ENCODE assay signal across 8 cellular contexts in the genomic region with DNA sequence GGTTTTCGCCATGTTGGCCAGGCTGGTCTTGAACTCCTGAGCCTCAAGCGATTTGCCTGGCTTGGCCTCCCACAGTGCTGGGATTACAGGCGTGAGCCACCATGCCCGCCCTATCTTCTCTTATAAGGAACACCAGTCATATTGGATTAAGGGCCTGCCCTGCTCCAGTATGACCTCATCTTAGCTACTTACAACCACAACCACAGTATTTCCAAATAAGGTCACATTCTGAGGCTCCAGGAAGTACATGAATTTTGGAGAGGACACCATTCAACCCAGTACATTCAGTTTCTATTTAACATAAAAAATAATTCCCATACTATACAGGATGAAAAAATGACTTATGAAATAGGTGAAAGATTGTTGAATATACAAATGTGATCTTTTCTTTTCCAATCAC. TPM values are rescaled to one million over a fixed set of nuclear protein-coding genes. Genes with fewer than 3 reads are reported as not detected.
DNase-seq lines count a peak whose midpoint lies in the region; ATAC-seq, FAIRE-seq and TF ChIP-seq lines count a peak whose summit lies in the region.
"Not testable (repeated sequence)": the region's sequence is repeated elsewhere in the genome, so short reads cannot be mapped to it uniquely, and the experiment has no call there.

No MANE protein-coding gene starts in this region.

- FAIRE-seq in islet of Langerhans (lab: Jason Lieb, UNC), result peak; percentile 9

- not testable (repeated sequence) for H3K27me3 ChIP-seq in upper lobe of right lung

- H3K27ac ChIP-seq in upper lobe of right lung, result not testable (repeated sequence)

- not testable (repeated sequence) for H3K4me3 Mint-ChIP-seq in activated T-helper 2 cell treated with anti-CD3 and anti-CD28 coated beads, Interferon-gamma antibody, Interleukin-2, Interleukin-4, amounts not matched to agents 10 μg/mL and 5 μg/mL and 100 μg/mL, durations not matched to agents 14 hours and 24 hours and 36 hours (ENCODE audit: low read depth)

- H3K4me1 Mint-ChIP-seq in activated T-helper 2 cell treated with anti-CD3 and anti-CD28 coated beads, Interferon-gamma antibody, Interleukin-2, Interleukin-4, amounts not matched to agents 10 μg/mL and 5 μg/mL and 100 μg/mL, durations not matched to agents 14 hours and 24 hours and 36 hours (ENCODE audit: low read depth), result peaks cover 13% of the 10 kb centered on the region

- peaks cover 70% of the 10 kb centered on the region for H3K36me3 Mint-ChIP-seq in activated T-helper 2 cell treated with anti-CD3 and anti-CD28 coated beads, Interferon-gamma antibody, Interleukin-2, Interleukin-4, amounts not matched to agents 10 μg/mL and 5 μg/mL and 100 μg/mL, durations not matched to agents 14 hours and 24 hours and 36 hours (ENCODE audit: low read depth)

- peak; percentile 79 for ATAC-seq in GM18498 (IDR thresholded peaks at IDR 0.05; ENCODE audit: unreplicated experiment)
- peak; percentile 88 for ATAC-seq in GM19452 (IDR thresholded peaks at IDR 0.05; ENCODE audit: unreplicated experiment)
- peak; percentile 95 for ATAC-seq in HG02610 (IDR thresholded peaks at IDR 0.05; ENCODE audit: unreplicated experiment)
- peak; percentile 85 for ATAC-seq in HG03354 (IDR thresholded peaks at IDR 0.05; ENCODE audit: poor library complexity, severe bottlenecking, unreplicated experiment)
- ATAC-seq in upper lobe of right lung, result peak; percentile 90

- intact Hi-C loops in activated T-helper 2 cell treated with anti-CD3 and anti-CD28 coated beads, Interferon-gamma antibody, Interleukin-2, Interleukin-4, amounts not matched to agents 10 μg/mL and 5 μg/mL and 100 μg/mL, durations not matched to agents 14 hours and 24 hours and 36 hours (cut with micrococcal nuclease); upper lobe of right lung (cut with DNase I): not testable (repeated sequence)

- peaks cover 29% of the 10 kb centered on the region for H3K36me3 ChIP-seq in upper lobe of right lung

- H3K4me3 ChIP-seq in upper lobe of right lung, result not testable (repeated sequence)

- not testable (repeated sequence) for H3K9me3 ChIP-seq in upper lobe of right lung

- H3K27ac Mint-ChIP-seq in activated T-helper 2 cell treated with anti-CD3 and anti-CD28 coated beads, Interferon-gamma antibody, Interleukin-2, Interleukin-4, amounts not matched to agents 10 μg/mL and 5 μg/mL and 100 μg/mL, durations not matched to agents 14 hours and 24 hours and 36 hours, result peak overlapping the region; percentile 46

- H3K9me3 Mint-ChIP-seq in activated T-helper 2 cell treated with anti-CD3 and anti-CD28 coated beads, Interferon-gamma antibody, Interleukin-2, Interleukin-4, amounts not matched to agents 10 μg/mL and 5 μg/mL and 100 μg/mL, durations not matched to agents 14 hours and 24 hours and 36 hours, result not testable (repeated sequence)

- not testable (repeated sequence) for H3K4me1 ChIP-seq in upper lobe of right lung

- peak; percentile 50 for DNase-seq in NCI-H2029 (lab: John Stamatoyannopoulos, UW)
- DNase-seq in activated T-helper 2 cell treated with anti-CD3 and anti-CD28 coated beads, Interferon-gamma antibody, Interleukin-2, Interleukin-4, amounts not matched to agents 10 μg/mL and 5 μg/mL and 100 μg/mL, durations not matched to agents 14 hours and 24 hours and 36 hours (ENCODE audit: low spot score); upper lobe of right lung: not testable (repeated sequence)

- H3K27me3 Mint-ChIP-seq in activated T-helper 2 cell treated with anti-CD3 and anti-CD28 coated beads, Interferon-gamma antibody, Interleukin-2, Interleukin-4, amounts not matched to agents 10 μg/mL and 5 μg/mL and 100 μg/mL, durations not matched to agents 14 hours and 24 hours and 36 hours (ENCODE audit: low read depth), result not testable (repeated sequence)

- TF ChIP-seq CTCF in upper lobe of right lung (IDR thresholded peaks at IDR 0.05), result not testable (repeated sequence)

RNA-seq across cellular contexts. Expression of a gene that starts 37.6 kb away (rescaled TPM):
- 22.1 and 22.8 TPM in 2 replicates for total RNA-seq in activated T-helper 2 cell treated with anti-CD3 and anti-CD28 coated beads, Interferon-gamma antibody, Interleukin-2, Interleukin-4, amounts not matched to agents 10 μg/mL and 5 μg/mL and 100 μg/mL, durations not matched to agents 14 hours and 24 hours and 36 hours
- 56.9 TPM for total RNA-seq in upper lobe of right lung
